Comparison of ENCODE assay signal across 25 cellular contexts in genomic region chr15:95499397-95499796, GRCh38.
DNase-seq lines count a peak whose midpoint lies in the region; ATAC-seq, FAIRE-seq and TF ChIP-seq lines count a peak whose summit lies in the region.
"Had no signal": no experiment of that assay in that cellular context is flagged by ENCODE, and none has a peak within 500 bp of the region (broad histone marks: within the 10 kb centered on the region; RNA-seq: fewer than 3 reads in every experiment).

No MANE protein-coding gene starts in this region.

- peak; percentile 69 for FAIRE-seq in endothelial cell of umbilical vein (lab: Jason Lieb, UNC)
- FAIRE-seq: GM12891, RCC 7860 had no signal

- peak overlapping the region; percentile 46 to 75 (median 70) for H3K27ac Mint-ChIP-seq in nephron
- H3K27ac Mint-ChIP-seq in activated naive CD8-positive, alpha-beta T cell treated with anti-CD3 and anti-CD28 coated beads for 36 hours = no peak overlapping the region
- H3K27ac Mint-ChIP-seq in activated T-helper 17 cell treated with anti-CD3 and anti-CD28 coated beads, Interleukin-2, amount 50 U/mL, for 72 hours = no peak overlapping the region
- H3K27ac Mint-ChIP-seq: CD8-positive, alpha-beta T cell had no signal

- no peaks in the 10 kb centered on the region for H3K36me3 Mint-ChIP-seq in nephron (ENCODE audit: low read depth)
- H3K36me3 Mint-ChIP-seq in activated naive CD8-positive, alpha-beta T cell treated with anti-CD3 and anti-CD28 coated beads for 36 hours = no peaks in the 10 kb centered on the region
- no peaks in the 10 kb centered on the region for H3K36me3 Mint-ChIP-seq in activated T-helper 17 cell treated with anti-CD3 and anti-CD28 coated beads, Interleukin-2, amount 50 U/mL, for 72 hours (ENCODE audit: low read depth)
- H3K36me3 Mint-ChIP-seq: CD8-positive, alpha-beta T cell had no signal

- H3K4me3 ChIP-seq in heart left ventricle (no peak overlapping the region), right cardiac atrium (ENCODE audit: low read length) (no peak overlapping the region), endothelial cell of umbilical vein (replicated peaks in 1 of 3; ENCODE audit: insufficient read depth in 1 of 3, low read depth in 1 of 3, low read length in 3 of 3) (no peak overlapping the region)
- H3K4me3 ChIP-seq: GM23248 had no signal

- TF ChIP-seq CTCF in heart left ventricle (IDR thresholded peaks at IDR 0.05) (no peak), endothelial cell of umbilical vein (IDR thresholded peaks at IDR 0.05; ENCODE audit: extremely low read depth in 1 of 2, insufficient read depth in 1 of 2, low read depth in 1 of 2, low read length in 2 of 2) (no peak), nephron (IDR thresholded peaks at IDR 0.05; ENCODE audit: unreplicated experiment in 3 of 3) (no peak)

- H3K9me3 Mint-ChIP-seq in nephron = no peaks in the 10 kb centered on the region
- H3K9me3 Mint-ChIP-seq in activated naive CD8-positive, alpha-beta T cell treated with anti-CD3 and anti-CD28 coated beads for 36 hours = no peaks in the 10 kb centered on the region
- H3K9me3 Mint-ChIP-seq in activated T-helper 17 cell treated with anti-CD3 and anti-CD28 coated beads, Interleukin-2, amount 50 U/mL, for 72 hours = peaks cover 4% of the 10 kb centered on the region
- H3K9me3 Mint-ChIP-seq: CD8-positive, alpha-beta T cell had no signal

- H3K9ac ChIP-seq in endothelial cell of umbilical vein (replicated peaks; ENCODE audit: extremely low read depth, insufficient read depth, low read length) = no peak overlapping the region
- H3K9ac ChIP-seq: GM23248 had no signal

- dilution Hi-C loops in endothelial cell of umbilical vein (cut with MboI; ENCODE audit: extremely low pct_ligation_motif_present, low sequenced_read_pairs) = no loop called here

- TF ChIP-seq POLR2A in heart left ventricle (IDR thresholded peaks at IDR 0.05) (no peak), endothelial cell of umbilical vein (IDR thresholded peaks at IDR 0.05; ENCODE audit: low read depth, low read length) (no peak)

- peaks cover 5% of the 10 kb centered on the region for H3K27me3 Mint-ChIP-seq in nephron (ENCODE audit: low read depth)
- H3K27me3 Mint-ChIP-seq in activated naive CD8-positive, alpha-beta T cell treated with anti-CD3 and anti-CD28 coated beads for 36 hours = peaks cover 25% of the 10 kb centered on the region
- no peaks in the 10 kb centered on the region for H3K27me3 Mint-ChIP-seq in activated T-helper 17 cell treated with anti-CD3 and anti-CD28 coated beads, Interleukin-2, amount 50 U/mL, for 72 hours

- BruUV-seq in endothelial cell of umbilical vein (replicated peaks; lab: Mats Ljungman, UMichigan) = no TSS peak

- intact Hi-C loops in heart left ventricle (cut with DNase I) (no loop called here), right cardiac atrium (cut with DNase I) (no loop called here), endothelial cell of umbilical vein (cut with micrococcal nuclease) (no loop called here)

- peaks cover 0 to 11% (median 0%) of the 10 kb centered on the region in 12 donors for H3K4me1 ChIP-seq in heart left ventricle
- H3K4me1 ChIP-seq in right cardiac atrium (ENCODE audit: control insufficient read depth, insufficient read depth, low read length) = no peaks in the 10 kb centered on the region
- peaks cover 3% of the 10 kb centered on the region for H3K4me1 ChIP-seq in endothelial cell of umbilical vein (ENCODE audit: control insufficient read depth, extremely low read depth, insufficient read depth, low read length)

- peak in 1 of 5 donors; percentile 24 for DNase-seq in heart left ventricle
- no peak for DNase-seq in right cardiac atrium
- peak; percentile 87 for DNase-seq in endothelial cell of umbilical vein (ENCODE audit: low read depth, low spot score)
- DNase-seq in NCI-H187 (lab: John Stamatoyannopoulos, UW) = no peak
- DNase-seq in activated naive CD8-positive, alpha-beta T cell treated with anti-CD3 and anti-CD28 coated beads for 36 hours = no peak
- DNase-seq: 8988T; AML-193; C1 segment of cervical spinal cord; CD8-positive, alpha-beta T cell; DND-41; GM23248; HCEC 1CT; KBM-7; MM.1S; NCI-H1048; NCI-H1417 treated with DMSO at 0.1 percent for 48 hours; NCI-H1930; NCI-H2227 treated with DMSO at 0.1 percent for 48 hours; NCI-H524; NCI-H82; Right ventricle myocardium superior had no signal

- H3K27me3 ChIP-seq in heart left ventricle (no peaks in the 10 kb centered on the region), right cardiac atrium (ENCODE audit: control insufficient read depth, insufficient read depth) (no peaks in the 10 kb centered on the region), endothelial cell of umbilical vein (ENCODE audit: control insufficient read depth in 2 of 2, insufficient read depth in 2 of 2, low read length in 2 of 2) (no peaks in the 10 kb centered on the region)

- H3K9me1 ChIP-seq in endothelial cell of umbilical vein (replicated peaks; ENCODE audit: control insufficient read depth, extremely low read depth, insufficient read depth, low read length) = no peaks in the 10 kb centered on the region

- H3K9me3 ChIP-seq in heart left ventricle (no peaks in the 10 kb centered on the region), right cardiac atrium (ENCODE audit: control insufficient read depth, low read length) (no peaks in the 10 kb centered on the region), endothelial cell of umbilical vein (replicated peaks; ENCODE audit: control insufficient read depth, insufficient read depth, low read length) (no peaks in the 10 kb centered on the region)

- H3K4me2 ChIP-seq in endothelial cell of umbilical vein (ENCODE audit: insufficient read depth, low read length) = no peak overlapping the region

- no peaks in the 10 kb centered on the region for H4K20me1 ChIP-seq in endothelial cell of umbilical vein (replicated peaks; ENCODE audit: control insufficient read depth, extremely low read depth, insufficient read depth, low read length)

- H3K4me1 Mint-ChIP-seq in nephron = peaks cover 13% of the 10 kb centered on the region
- peaks cover 7% of the 10 kb centered on the region for H3K4me1 Mint-ChIP-seq in activated naive CD8-positive, alpha-beta T cell treated with anti-CD3 and anti-CD28 coated beads for 36 hours
- H3K4me1 Mint-ChIP-seq in activated T-helper 17 cell treated with anti-CD3 and anti-CD28 coated beads, Interleukin-2, amount 50 U/mL, for 72 hours = no peaks in the 10 kb centered on the region

- POLR2A ChIA-PET in endothelial cell of umbilical vein (lab: Charles Lee) = no interaction called here

- ATAC-seq in heart left ventricle = peak in 1 of 4 donors; percentile 50
- no peak for ATAC-seq in right cardiac atrium
- ATAC-seq in activated T-helper 17 cell treated with anti-CD3 and anti-CD28 coated beads, Interleukin-2, amount 50 U/mL, for 72 hours (replicated peaks) = no peak
- ATAC-seq: CD8-positive, alpha-beta T cell had no signal

- no peaks in the 10 kb centered on the region for H3K79me2 ChIP-seq in endothelial cell of umbilical vein (ENCODE audit: control insufficient read depth, insufficient read depth, low read length)

- CTCF ChIA-PET in endothelial cell of umbilical vein (lab: Charles Lee) = no interaction called here

- H3K27ac ChIP-seq in heart left ventricle = peak overlapping the region in 8 of 12 donors; percentile 13 to 53 (median 48)
- no peak overlapping the region for H3K27ac ChIP-seq in right cardiac atrium (ENCODE audit: low read length)
- H3K27ac ChIP-seq in endothelial cell of umbilical vein (ENCODE audit: insufficient read depth, low read depth, low read length) = no peak overlapping the region
- H3K27ac ChIP-seq: GM23248 had no signal

- WGBS in heart left ventricle, 4 donors = 48 to 74% (median 57%) methylated on average over 3 of the region's 3 CpGs
- 49% methylated on average over 3 of the region's 3 CpGs for WGBS in right cardiac atrium

- H3K36me3 ChIP-seq in heart left ventricle (no peaks in the 10 kb centered on the region), endothelial cell of umbilical vein (ENCODE audit: control insufficient read depth in 2 of 2, extremely low read depth in 1 of 2, insufficient read depth in 2 of 2, low read length in 2 of 2) (no peaks in the 10 kb centered on the region)

- H2AFZ ChIP-seq in endothelial cell of umbilical vein (ENCODE audit: low read depth, low read length) = peak overlapping the region; percentile 46
- H2AFZ ChIP-seq: GM23248 had no signal

- no peak overlapping the region for H3K4me3 Mint-ChIP-seq in nephron
- no peak overlapping the region for H3K4me3 Mint-ChIP-seq in activated naive CD8-positive, alpha-beta T cell treated with anti-CD3 and anti-CD28 coated beads for 36 hours
- H3K4me3 Mint-ChIP-seq in activated T-helper 17 cell treated with anti-CD3 and anti-CD28 coated beads, Interleukin-2, amount 50 U/mL, for 72 hours = no peak overlapping the region
- H3K4me3 Mint-ChIP-seq: CD8-positive, alpha-beta T cell had no signal

TF ChIP-seq in endothelial cell of umbilical vein, 7 proteins besides CTCF, POLR2A, EP300 and RAD21:
- TF ChIP-seq POLR2AphosphoS5 (IDR thresholded peaks at IDR 0.05; ENCODE audit: insufficient read depth, low read depth, low read length) (no peak), JUN (IDR thresholded peaks at IDR 0.05; ENCODE audit: borderline replicate concordance, insufficient read depth, insufficient read length, low read depth) (no peak), MAX (IDR thresholded peaks at IDR 0.05; ENCODE audit: insufficient read depth, insufficient read length) (no peak), GATA2 (IDR thresholded peaks at IDR 0.05; ENCODE audit: insufficient read depth, insufficient read length, low read depth, low read length) (no peak), EZH2 (IDR thresholded peaks at IDR 0.05; ENCODE audit: borderline replicate concordance, low read depth, low read length, severe bottlenecking) (no peak), MYC (IDR thresholded peaks at IDR 0.05; ENCODE audit: low read depth, low read length) (no peak), FOS (IDR thresholded peaks at IDR 0.05; ENCODE audit: borderline replicate concordance, insufficient read depth, low read length) (no peak)

Comparison
In these comparisons a context has a peak if more than half of its experiments do, and no peak if none do; other contexts are left out.
1. H3K27ac ChIP-seq: peak in heart left ventricle (8 of 12); none in right cardiac atrium (single experiment) and endothelial cell of umbilical vein (single experiment).
2. H3K27ac Mint-ChIP-seq: peak in nephron (3 of 3); none in activated naive CD8-positive, alpha-beta T cell treated with anti-CD3 and anti-CD28 coated beads for 36 hours (single experiment) and activated T-helper 17 cell treated with anti-CD3 and anti-CD28 coated beads, Interleukin-2, amount 50 U/mL, for 72 hours (single experiment).